ENCODE assay signal across 9 cellular contexts in the genomic region with DNA sequence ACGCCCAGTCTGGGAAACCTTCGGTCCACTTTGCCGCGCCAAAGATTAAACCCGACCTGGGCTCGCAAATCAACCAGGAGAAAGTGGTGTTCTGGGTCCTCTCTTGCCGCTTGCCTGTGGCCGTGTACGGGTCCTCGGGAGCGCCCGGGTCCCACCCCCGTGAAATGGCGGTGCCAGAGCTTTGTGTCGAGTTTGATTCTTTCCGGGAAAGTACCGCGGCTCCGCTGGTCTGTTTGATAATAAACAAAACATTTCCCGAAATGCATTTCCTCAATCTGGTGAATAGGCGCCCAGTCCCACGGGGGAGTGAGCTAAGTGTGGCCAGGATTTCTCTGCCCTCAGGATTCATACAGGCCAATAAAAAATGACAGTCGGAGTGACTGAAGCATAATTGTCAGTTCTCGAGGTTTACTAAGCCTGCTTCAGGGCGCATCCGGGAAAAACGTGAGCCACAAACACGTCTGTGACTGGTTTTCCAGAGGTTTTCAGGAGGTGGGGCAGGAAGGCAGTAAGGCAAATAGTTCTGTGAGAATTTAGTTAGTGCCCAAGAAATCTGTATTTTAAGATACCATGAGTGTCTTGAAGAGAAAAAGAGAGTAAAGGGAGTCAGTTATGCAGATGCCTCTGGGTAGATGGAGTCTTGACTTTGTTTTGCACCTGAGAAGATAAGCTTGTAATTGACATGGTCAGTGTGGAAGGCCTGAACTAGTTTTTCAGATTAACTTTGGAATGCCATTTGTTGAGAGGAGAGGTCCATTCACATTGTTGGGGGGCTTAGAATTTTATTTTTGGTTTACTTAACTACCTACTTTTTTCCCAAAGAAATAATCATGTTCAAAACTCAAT. TPM values are rescaled to one million over a fixed set of nuclear protein-coding genes. Genes with fewer than 3 reads are reported as not detected.
DNase-seq lines count a peak whose midpoint lies in the region; ATAC-seq and TF ChIP-seq lines count a peak whose summit lies in the region.
"Had no signal": no experiment of that assay in that cellular context is flagged by ENCODE, and none has a peak within 500 bp of the region (broad histone marks: within the 10 kb centered on the region; RNA-seq: fewer than 3 reads in every experiment).

No MANE protein-coding gene starts in this region.

- H3K36me3 Mint-ChIP-seq in neural crest cell (ENCODE audit: low read depth): peaks cover 11% of the 10 kb centered on the region

- intact Hi-C loops in stomach (cut with DNase I; ENCODE audit: low total_unique reads): no loop called here

- peaks cover 3% of the 10 kb centered on the region for H3K4me1 Mint-ChIP-seq in neural crest cell

- peak overlapping the region; percentile 97 for H3K4me3 ChIP-seq in fibroblast of pulmonary artery (replicated peaks; ENCODE audit: low read depth, low read length)
- peak overlapping the region; percentile 63 to 92 (median 68) for H3K4me3 ChIP-seq in stomach

- no peak for TF ChIP-seq EP300 in stomach (IDR thresholded peaks at IDR 0.05)

- H3K27ac ChIP-seq in stomach: peak overlapping the region; percentile 97 to 99 (median 97)

- H3K9me3 ChIP-seq in stomach: no peaks in the 10 kb centered on the region

- no peak for TF ChIP-seq CTCF in fibroblast of pulmonary artery (IDR thresholded peaks at IDR 0.05; ENCODE audit: low read length, missing control alignments)
- no peak for TF ChIP-seq CTCF in neural crest cell (conservative IDR thresholded peaks at IDR 0.05)
- TF ChIP-seq CTCF in stomach (IDR thresholded peaks at IDR 0.05): no peak

- no peaks in the 10 kb centered on the region for H3K27me3 ChIP-seq in stomach

- H3K27ac Mint-ChIP-seq in neural crest cell (ENCODE audit: unreplicated experiment): no peak overlapping the region
- H3K27ac Mint-ChIP-seq: activated naive CD8-positive, alpha-beta T cell had no signal

- ATAC-seq in GM19328 (IDR thresholded peaks at IDR 0.05; ENCODE audit: unreplicated experiment) (peak; percentile 24), HG03439 (IDR thresholded peaks at IDR 0.05; ENCODE audit: unreplicated experiment) (peak; percentile 35)

- no peaks in the 10 kb centered on the region for H3K27me3 Mint-ChIP-seq in neural crest cell (ENCODE audit: low read depth)
- H3K27me3 Mint-ChIP-seq: activated naive CD8-positive, alpha-beta T cell had no signal

- peaks cover 18 to 48% (median 34%) of the 10 kb centered on the region in 4 donors for H3K4me1 ChIP-seq in stomach

- no peak for TF ChIP-seq POLR2A in stomach (IDR thresholded peaks at IDR 0.05)

- no peaks in the 10 kb centered on the region for H3K9me3 Mint-ChIP-seq in neural crest cell

- H3K36me3 ChIP-seq in stomach: peaks cover 0 to under 1% (median 0%) of the 10 kb centered on the region in 4 donors

- peak in 8 of 14 donors; percentile 59 to 85 (median 76) for DNase-seq in C1 segment of cervical spinal cord (lab: John Stamatoyannopoulos, UW)
- DNase-seq in NOMO-1 treated with DMSO at 0.1 percent for 48 hours (lab: John Stamatoyannopoulos, UW; ENCODE audit: unreplicated experiment): peak; percentile 4
- peak; percentile 47 for DNase-seq in activated T-helper 1 cell treated with Interleukin-2 at 50 U/mL for 16 hours (ENCODE audit: low read depth)
- DNase-seq in fibroblast of pulmonary artery (ENCODE audit: low read depth): peak; percentile 77
- DNase-seq in neural crest cell (ENCODE audit: low read depth, low spot score): peak; percentile 38
- DNase-seq in stomach: peak; percentile 81

- H3K4me3 Mint-ChIP-seq in neural crest cell: no peak overlapping the region
- H3K4me3 Mint-ChIP-seq: activated naive CD8-positive, alpha-beta T cell had no signal

- WGBS in stomach, 5 donors: 0 to 1% (median 0%) methylated on average over 25 to 28 of the region's 28 CpGs

RNA-seq across cellular contexts. Expression of gene IFNAR1, which starts 0.7 kb away (rescaled TPM):
- total RNA-seq in neural crest cell (18.0 and 18.9 TPM in 2 replicates), stomach (10 to 100 TPM in 3 of 5 donors, 1 to 10 TPM in 2; 2.6 to 34.5 (median 14.3) TPM)
- polyA plus RNA-seq in stomach: 10 to 100 TPM in 2 of 3 donors, 1 to 10 TPM in 1; 8.3 to 11.8 (median 10.6) TPM

RNA-seq across cellular contexts. Expression of gene IL10RB, which starts 59.3 kb away (rescaled TPM):
- 5.8 and 7.1 TPM in 2 replicates for total RNA-seq in neural crest cell
- total RNA-seq in stomach: 10 to 100 TPM in 4 of 5 donors, not detected in 1; 10.3 to 55.3 (median 40.0) TPM
- polyA plus RNA-seq in stomach: 10 to 100 TPM; 12.7 to 18.8 (median 18.3) TPM

Comparison
In these comparisons a context has a peak if more than half of its experiments do, and no peak if none do; other contexts are left out.
1. Peak in every context shown above with its lines: DNase-seq, ATAC-seq, H3K4me3 ChIP-seq and H3K27ac ChIP-seq.
2. DNase-seq: peak in every context shown above with its lines; median percentile 81 in stomach; 77 in fibroblast of pulmonary artery; 76 in C1 segment of cervical spinal cord; 47 in activated T-helper 1 cell treated with Interleukin-2 at 50 U/mL for 16 hours; 38 in neural crest cell; 4 in NOMO-1 treated with DMSO at 0.1 percent for 48 hours.